ENCODE assay signal across 25 cellular contexts in the genomic region with DNA sequence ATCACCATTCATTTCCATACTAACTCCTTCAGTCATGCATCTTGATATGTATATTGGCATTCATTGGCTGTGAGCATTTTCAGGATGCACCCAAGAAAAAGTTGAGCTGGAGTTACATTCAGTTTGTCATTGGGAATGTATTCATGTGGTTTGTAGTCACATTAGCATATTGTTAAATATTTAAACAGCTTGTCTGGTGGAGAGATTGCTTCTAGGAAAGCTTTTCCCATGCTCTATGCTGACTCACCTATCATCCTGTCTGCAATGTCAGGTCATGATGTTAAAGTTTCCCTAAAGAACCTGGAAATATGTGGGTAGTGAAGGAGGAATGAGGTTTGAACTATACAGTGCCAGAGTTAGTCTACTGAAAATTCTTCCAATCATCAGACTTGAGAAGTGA.
"Had no signal": no experiment of that assay in that cellular context is flagged by ENCODE, and none has a peak within 500 bp of the region (broad histone marks: within the 10 kb centered on the region; RNA-seq: fewer than 3 reads in every experiment).

No MANE protein-coding gene starts in this region.

- H2AFZ ChIP-seq: parathyroid adenoma had no signal

- H3K9me3 ChIP-seq: lower lobe of right lung, neutrophil, transverse colon, vagina had no signal

- H3K4me1 Mint-ChIP-seq: activated naive CD8-positive, alpha-beta T cell treated with anti-CD3 and anti-CD28 coated beads, Interleukin-2, amount 10 ng/mL, durations not matched to agents 7 days and 5 days; naive thymus-derived CD8-positive, alpha-beta T cell; T-cell had no signal

- H3K4me3 Mint-ChIP-seq: activated naive CD8-positive, alpha-beta T cell treated with anti-CD3 and anti-CD28 coated beads, Interleukin-2, amount 10 ng/mL, durations not matched to agents 7 days and 5 days; dendritic cell treated with granulocyte-macrophage colony-stimulating factor and Interleukin-4, amounts not matched to agents 40 ng/mL and 50 ng/mL, for 4 days; effector memory CD8-positive, alpha-beta T cell; naive thymus-derived CD8-positive, alpha-beta T cell; T-cell had no signal

- H3K27me3 Mint-ChIP-seq: activated naive CD8-positive, alpha-beta T cell treated with anti-CD3 and anti-CD28 coated beads, Interleukin-2, amount 10 ng/mL, durations not matched to agents 7 days and 5 days; dendritic cell treated with granulocyte-macrophage colony-stimulating factor and Interleukin-4, amounts not matched to agents 40 ng/mL and 50 ng/mL, for 4 days; effector memory CD8-positive, alpha-beta T cell; naive thymus-derived CD8-positive, alpha-beta T cell; T-cell had no signal

- H3K9ac ChIP-seq: parathyroid adenoma had no signal

- H3K9me3 Mint-ChIP-seq: activated naive CD8-positive, alpha-beta T cell treated with anti-CD3 and anti-CD28 coated beads, Interleukin-2, amount 10 ng/mL, durations not matched to agents 7 days and 5 days; dendritic cell treated with granulocyte-macrophage colony-stimulating factor and Interleukin-4, amounts not matched to agents 40 ng/mL and 50 ng/mL, for 4 days had no signal

- H3K27ac Mint-ChIP-seq: activated naive CD8-positive, alpha-beta T cell treated with anti-CD3 and anti-CD28 coated beads, Interleukin-2, amount 10 ng/mL, durations not matched to agents 7 days and 5 days; dendritic cell treated with granulocyte-macrophage colony-stimulating factor and Interleukin-4, amounts not matched to agents 40 ng/mL and 50 ng/mL, for 4 days; effector memory CD8-positive, alpha-beta T cell; naive thymus-derived CD8-positive, alpha-beta T cell; T-cell had no signal

- H3K36me3 ChIP-seq: lower lobe of right lung, neutrophil, transverse colon, vagina had no signal

- DNase-seq: activated CD4-positive, alpha-beta T cell treated with anti-CD3 and anti-CD28 coated beads, Interleukin-2, amount 50 U/mL, for 1 hour; activated CD8-positive, alpha-beta memory T cell treated with anti-CD3 and anti-CD28 coated beads for 24 hours; activated naive CD8-positive, alpha-beta T cell treated with anti-CD3 and anti-CD28 coated beads, Interleukin-2, amount 10 ng/mL, durations not matched to agents 7 days and 5 days; cerebellar nuclear complex; effector memory CD8-positive, alpha-beta T cell; erythroblast; hypothalamus; left cardiac atrium; lower lobe of right lung; mucosa of descending colon; naive thymus-derived CD8-positive, alpha-beta T cell; right cardiac atrium; stimulated activated CD4-positive, alpha-beta T cell treated with anti-CD3 and anti-CD28 coated beads, Interleukin-15, amount 100 ng/mL, for 24 hours; stimulated activated CD4-positive, alpha-beta T cell treated with anti-CD3 and anti-CD28 coated beads, Interleukin-4, amount 100 ng/mL, for 24 hours; stimulated activated naive CD4-positive, alpha-beta T cell treated with Interleukin-2 at 50 U/mL for 16 hours; substantia nigra; T-cell; T1000; transverse colon had no signal

- ATAC-seq: activated CD4-positive, CD25-positive, alpha-beta regulatory T cell treated with anti-CD3 and anti-CD28 coated beads, Interleukin-2, amount 50 U/mL, for 24 hours; effector memory CD8-positive, alpha-beta T cell; left cardiac atrium; lower lobe of right lung; mucosa of descending colon; naive thymus-derived CD8-positive, alpha-beta T cell; right cardiac atrium; T-cell had no signal

- H3K4me1 ChIP-seq: lower lobe of right lung, parathyroid adenoma, transverse colon, vagina had no signal

- H3K27me3 ChIP-seq: neutrophil, transverse colon, vagina had no signal

- H3K4me3 ChIP-seq: lower lobe of right lung, mucosa of descending colon, skin epidermis, transverse colon, vagina had no signal

- H3K36me3 Mint-ChIP-seq: activated naive CD8-positive, alpha-beta T cell treated with anti-CD3 and anti-CD28 coated beads, Interleukin-2, amount 10 ng/mL, durations not matched to agents 7 days and 5 days; naive thymus-derived CD8-positive, alpha-beta T cell; T-cell had no signal

- H3K79me2 ChIP-seq: parathyroid adenoma had no signal

- H3K27ac ChIP-seq: lower lobe of right lung, neutrophil, parathyroid adenoma, skin epidermis, transverse colon, vagina had no signal
